In the genomic region with DNA sequence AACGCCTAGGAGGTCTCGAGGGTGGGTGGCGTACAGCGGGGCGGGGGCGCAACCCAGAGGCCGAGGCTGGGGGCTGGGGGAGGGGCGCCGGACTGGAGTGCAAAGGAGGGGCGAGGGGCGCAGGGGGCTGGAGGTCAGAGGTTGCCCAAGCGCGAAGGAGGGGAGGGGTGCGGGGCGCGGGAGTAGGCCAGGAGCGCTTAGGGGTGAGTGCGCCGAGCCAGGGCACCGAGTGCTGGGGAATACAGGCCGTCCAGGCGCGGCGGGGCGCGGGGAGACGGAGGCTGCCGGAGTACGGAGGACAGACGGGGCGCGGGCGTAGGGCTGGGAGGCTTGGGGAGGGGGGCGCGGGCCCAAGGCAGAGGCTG, we compare ENCODE assay signal across 11 cellular contexts. TPM values are rescaled to one million over a fixed set of nuclear protein-coding genes. Genes with fewer than 3 reads are reported as not detected.
DNase-seq lines count a peak whose midpoint lies in the region; ATAC-seq and TF ChIP-seq lines count a peak whose summit lies in the region.
"Had no signal": no experiment of that assay in that cellular context is flagged by ENCODE, and none has a peak within 500 bp of the region (broad histone marks: within the 10 kb centered on the region; RNA-seq: fewer than 3 reads in every experiment).

No MANE protein-coding gene starts in this region.

- H3K27me3 ChIP-seq in SJSA1 (replicated peaks) (no peaks in the 10 kb centered on the region), heart right ventricle (peaks cover 0 to 55% (median 5%) of the 10 kb centered on the region in 7 donors), ovary (no peaks in the 10 kb centered on the region)

- no peaks in the 10 kb centered on the region for H3K36me3 Mint-ChIP-seq in T-helper 2 cell treated with Interferon-gamma antibody and Interleukin-4, amounts not matched to agents 5 μg/mL and 100 μg/mL, for 36 hours (ENCODE audit: low read depth)
- H3K36me3 Mint-ChIP-seq: natural killer cell had no signal

- no peak overlapping the region for H3K4me3 Mint-ChIP-seq in T-helper 2 cell treated with Interferon-gamma antibody and Interleukin-4, amounts not matched to agents 5 μg/mL and 100 μg/mL, for 36 hours
- H3K4me3 Mint-ChIP-seq: activated T-cell treated with anti-CD3 and anti-CD28 coated beads, Interleukin-2, amount 50 U/mL, for 24 hours had no signal

- H3K4me3 ChIP-seq in AG10803 (ENCODE audit: low read length) (peak overlapping the region; percentile 41), SJSA1 (peak overlapping the region; percentile 41), heart right ventricle (peak overlapping the region in 9 of 10 donors; percentile 13 to 38 (median 28)), ovary (peak overlapping the region; percentile 36)

- H3K4me1 Mint-ChIP-seq in T-helper 2 cell treated with Interferon-gamma antibody and Interleukin-4, amounts not matched to agents 5 μg/mL and 100 μg/mL, for 36 hours (ENCODE audit: low read depth) = no peaks in the 10 kb centered on the region
- H3K4me1 Mint-ChIP-seq: natural killer cell had no signal

- DNase-seq in AG10803 (ENCODE audit: low read depth) = no peak
- DNase-seq in SJSA1 (ENCODE audit: low read depth in 1 of 2, low spot score in 2 of 2) = no peak
- DNase-seq in heart right ventricle = no peak
- DNase-seq in ovary = peak in 3 of 5 donors; percentile 23 to 40 (median 31)
- DNase-seq in HEK293T (ENCODE audit: extremely low spot score) = no peak
- no peak for DNase-seq in T-helper 2 cell treated with Interferon-gamma antibody and Interleukin-4, amounts not matched to agents 5 μg/mL and 100 μg/mL, for 36 hours (ENCODE audit: low spot score)
- DNase-seq in activated CD4-positive, alpha-beta T cell treated with anti-CD3 and anti-CD28 coated beads for 1 hour = no peak
- no peak for DNase-seq in pons (ENCODE audit: low spot score)
- DNase-seq: activated T-cell treated with anti-CD3 and anti-CD28 coated beads, Interleukin-2, amount 50 U/mL, for 24 hours; natural killer cell; NCI-H1105 had no signal

- no peak for TF ChIP-seq POLR2A in ovary (IDR thresholded peaks at IDR 0.05)

- peaks cover 7% of the 10 kb centered on the region for H3K27me3 Mint-ChIP-seq in T-helper 2 cell treated with Interferon-gamma antibody and Interleukin-4, amounts not matched to agents 5 μg/mL and 100 μg/mL, for 36 hours (ENCODE audit: low read depth)

- no peak for TF ChIP-seq EP300 in ovary (IDR thresholded peaks at IDR 0.05)

- intact Hi-C loops in heart right ventricle (cut with DNase I) (loop anchor here in 2 of 10 donors (10.0 kb wide), 1 partner anchor 1184 kb away; no protein-coding TSS in a partner anchor), ovary (cut with DNase I) (loop anchor here in 1 of 4 donors (10.0 kb wide), 1 partner anchor 184 kb away; no protein-coding TSS in a partner anchor)

- CTCF ChIA-PET in HEK293T (lab: Yijun Ruan, JAX) = no interaction called here

- H3K27ac ChIP-seq in SJSA1 (no peak overlapping the region), heart right ventricle (no peak overlapping the region), ovary (no peak overlapping the region)

- no peaks in the 10 kb centered on the region for H3K4me1 ChIP-seq in SJSA1 (replicated peaks)
- H3K4me1 ChIP-seq in heart right ventricle = no peaks in the 10 kb centered on the region
- peaks cover 6% of the 10 kb centered on the region for H3K4me1 ChIP-seq in ovary (ENCODE audit: insufficient read depth)

- no peak for TF ChIP-seq CTCF in AG10803 (conservative IDR thresholded peaks at IDR 0.05; ENCODE audit: low read length)
- TF ChIP-seq CTCF in heart right ventricle (IDR thresholded peaks at IDR 0.05) = no peak
- no peak for TF ChIP-seq CTCF in ovary (IDR thresholded peaks at IDR 0.05)

- H3K36me3 ChIP-seq in SJSA1 (no peaks in the 10 kb centered on the region), heart right ventricle (no peaks in the 10 kb centered on the region), ovary (no peaks in the 10 kb centered on the region)

- ATAC-seq in heart right ventricle = peak in 3 of 8 donors; percentile 26 to 62 (median 41)

- H3K27ac Mint-ChIP-seq in T-helper 2 cell treated with Interferon-gamma antibody and Interleukin-4, amounts not matched to agents 5 μg/mL and 100 μg/mL, for 36 hours = no peak overlapping the region
- H3K27ac Mint-ChIP-seq: activated T-cell treated with anti-CD3 and anti-CD28 coated beads, Interleukin-2, amount 50 U/mL, for 24 hours; natural killer cell had no signal

- H3K9me3 ChIP-seq in SJSA1 (replicated peaks) = no peaks in the 10 kb centered on the region
- no peaks in the 10 kb centered on the region for H3K9me3 ChIP-seq in heart right ventricle
- no peaks in the 10 kb centered on the region for H3K9me3 ChIP-seq in ovary

- POLR2A ChIA-PET in HEK293T (lab: Yijun Ruan, JAX) = no interaction called here

- no peaks in the 10 kb centered on the region for H3K9me3 Mint-ChIP-seq in T-helper 2 cell treated with Interferon-gamma antibody and Interleukin-4, amounts not matched to agents 5 μg/mL and 100 μg/mL, for 36 hours
- H3K9me3 Mint-ChIP-seq: activated T-cell treated with anti-CD3 and anti-CD28 coated beads, Interleukin-2, amount 50 U/mL, for 24 hours; natural killer cell had no signal

- 0 to 2% methylated on average over 11 to 32 of the region's 35 CpGs for WGBS in heart right ventricle, 2 donors
- 0 to 2% (median 1%) methylated on average over 19 to 35 of the region's 35 CpGs for WGBS in ovary, 3 donors

TF ChIP-seq in HEK293T, 16 proteins besides CTCF, POLR2A, EP300 and RAD21:
- TF ChIP-seq ZNF384 (IDR thresholded peaks at IDR 0.05) (no peak), TARDBP (IDR thresholded peaks at IDR 0.05) (no peak), HDGF (IDR thresholded peaks at IDR 0.05; ENCODE audit: borderline replicate concordance) (no peak), LEF1 (IDR thresholded peaks at IDR 0.05; ENCODE audit: borderline replicate concordance) (no peak), FOXK2 (IDR thresholded peaks at IDR 0.05) (no peak), FOXA1 (IDR thresholded peaks at IDR 0.05) (no peak), FOXM1 (IDR thresholded peaks at IDR 0.05; ENCODE audit: borderline replicate concordance) (no peak), L3MBTL2 (conservative IDR thresholded peaks at IDR 0.05) (no peak), SP1 (IDR thresholded peaks at IDR 0.05) (no peak), BHLHE40 (IDR thresholded peaks at IDR 0.05; ENCODE audit: borderline replicate concordance) (no peak), ARNT (IDR thresholded peaks at IDR 0.05) (no peak), NFRKB (IDR thresholded peaks at IDR 0.05) (no peak), SUZ12 (IDR thresholded peaks at IDR 0.05) (no peak), ELF4 (IDR thresholded peaks at IDR 0.05) (no peak)
- TF ChIP-seq, protein P1, sequence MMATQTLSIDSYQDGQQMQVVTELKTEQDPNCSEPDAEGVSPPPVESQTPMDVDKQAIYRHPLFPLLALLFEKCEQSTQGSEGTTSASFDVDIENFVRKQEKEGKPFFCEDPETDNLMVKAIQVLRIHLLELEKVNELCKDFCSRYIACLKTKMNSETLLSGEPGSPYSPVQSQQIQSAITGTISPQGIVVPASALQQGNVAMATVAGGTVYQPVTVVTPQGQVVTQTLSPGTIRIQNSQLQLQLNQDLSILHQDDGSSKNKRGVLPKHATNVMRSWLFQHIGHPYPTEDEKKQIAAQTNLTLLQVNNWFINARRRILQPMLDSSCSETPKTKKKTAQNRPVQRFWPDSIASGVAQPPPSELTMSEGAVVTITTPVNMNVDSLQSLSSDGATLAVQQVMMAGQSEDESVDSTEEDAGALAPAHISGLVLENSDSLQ (IDR thresholded peaks at IDR 0.05) = no peak
TF ChIP-seq in HEK293T: peak in this region for 0.

RNA-seq across cellular contexts. Expression of a gene that starts 0.3 kb away (rescaled TPM):
- 13.0 and 19.0 TPM in 2 replicates for total RNA-seq in SJSA1 (2014; rRNA removed; shearing (Covaris generic))
- total RNA-seq in heart right ventricle (1 to 10 TPM in 6 of 10 donors, under 1 TPM in 4; 0.32 to 6.8 (median 1.1) TPM), ovary (1 to 10 TPM in 6 of 7 donors, under 1 TPM in 1; 0.72 to 5.4 (median 3.9) TPM)
- polyA plus RNA-seq in heart right ventricle (1 to 10 TPM in 1 of 2 donors, under 1 TPM in 1; 0.73 to 1.3 TPM), ovary (1 to 10 TPM; 3.1 to 9.0 TPM)
- total RNA-seq: natural killer cell had no signal

Comparison
In these comparisons a context has a peak if more than half of its experiments do, and no peak if none do; other contexts are left out.
1. DNase-seq: peak in ovary (3 of 5); none in AG10803 (single experiment), SJSA1 (0 of 2), heart right ventricle (0 of 2), HEK293T (single experiment), T-helper 2 cell treated with Interferon-gamma antibody and Interleukin-4, amounts not matched to agents 5 μg/mL and 100 μg/mL, for 36 hours (single experiment), activated CD4-positive, alpha-beta T cell treated with anti-CD3 and anti-CD28 coated beads for 1 hour (single experiment) and pons (single experiment).
2. Peak in every context shown above with its lines, with median percentiles within 50 percentile points of each other: H3K4me3 ChIP-seq.